8 cellular contexts compared by ENCODE assay signal in genomic region chr15:78507831-78508160, GRCh38. TPM values are rescaled to one million over a fixed set of nuclear protein-coding genes. Genes with fewer than 3 reads are reported as not detected.
DNase-seq lines count a peak whose midpoint lies in the region; ATAC-seq, FAIRE-seq and TF ChIP-seq lines count a peak whose summit lies in the region.

No MANE protein-coding gene starts in this region.

- no peak for TF ChIP-seq EP300 in K562 (IDR thresholded peaks at IDR 0.05; ENCODE audit: low read length)
- no peak for TF ChIP-seq EP300 in HepG2 (IDR thresholded peaks at IDR 0.05; ENCODE audit: low read depth in 2 of 2, low read length in 2 of 2)
- TF ChIP-seq EP300 in HepG2 (CRISPR knock-in tag; IDR thresholded peaks at IDR 0.05; ENCODE audit: borderline replicate concordance) = no peak

- BruUV-seq in K562 (replicated peaks; lab: Mats Ljungman, UMichigan) (no TSS peak), HepG2 (replicated peaks; lab: Mats Ljungman, UMichigan) (TSS peak; percentile 48)

- H3K27me3 ChIP-seq in K562 (ENCODE audit: control insufficient read depth in 2 of 2, insufficient read depth in 2 of 2, low read length in 2 of 2) (no peaks in the 10 kb centered on the region), HepG2 (ENCODE audit: control insufficient read depth in 1 of 2, insufficient read depth in 2 of 2, low read length in 2 of 2) (no peaks in the 10 kb centered on the region; a peak in 1 of 5 replicates), tibial artery (no peaks in the 10 kb centered on the region)

- H3K79me2 ChIP-seq in K562 (ENCODE audit: control insufficient read depth, insufficient read depth, low read length) (no peaks in the 10 kb centered on the region), HepG2 (ENCODE audit: insufficient read depth, low read length) (no peaks in the 10 kb centered on the region)

- no peak for TF ChIP-seq RAD21 in K562 (CRISPR knock-in tag; conservative IDR thresholded peaks at IDR 0.05 in 1 of 2, IDR thresholded peaks at IDR 0.05 in 1 of 2)
- no peak for TF ChIP-seq RAD21 in HepG2 (CRISPR knock-in tag; IDR thresholded peaks at IDR 0.05)

- TF ChIP-seq CTCF in K562 (IDR thresholded peaks at IDR 0.05 in 2 of 3, conservative IDR thresholded peaks at IDR 0.05 in 1 of 3; ENCODE audit: insufficient read depth in 2 of 3, low read depth in 1 of 3, low read length in 3 of 3) (no peak), HepG2 (CRISPR knock-in tag; IDR thresholded peaks at IDR 0.05) (no peak), tibial artery (IDR thresholded peaks at IDR 0.05) (no peak)

- no peaks in the 10 kb centered on the region for H4K20me1 ChIP-seq in K562 (replicated peaks; ENCODE audit: control insufficient read depth, insufficient read depth, low read length)
- no peaks in the 10 kb centered on the region for H4K20me1 ChIP-seq in HepG2 (ENCODE audit: insufficient read depth, low read length)

- H3K9ac ChIP-seq in K562 (ENCODE audit: insufficient read depth in 1 of 2, low read depth in 2 of 2, low read length in 2 of 2) = peak overlapping the region; percentile 58 to 92
- peak overlapping the region; percentile 63 for H3K9ac ChIP-seq in HepG2 (ENCODE audit: insufficient read depth, low read depth, low read length)

- CTCF ChIA-PET in K562 (lab: Yijun Ruan, JAX; ENCODE audit: low intra/inter-chr PET ratio) = no interaction called here
- CTCF ChIA-PET in HepG2 (lab: Yijun Ruan, JAX; ENCODE audit: low intra/inter-chr PET ratio, low total read pairs) = no interaction called here

- intact Hi-C loops in K562 (cut with micrococcal nuclease) (loop anchor here (5.0 kb wide), 1 partner anchor 35 kb away; the partner anchor contains the start of gene PSMA4), HepG2 (cut with micrococcal nuclease; ENCODE audit: unreplicated experiment) (loop anchor here (5.0 to 10.0 kb wide), 2 partner anchors 35 to 57 kb away; partner anchors contain the start of genes CHRNA5 and PSMA4), tibial artery (cut with DNase I; ENCODE audit: low total_unique reads) (no loop called here)

- POLR2A ChIA-PET in K562 (lab: Yijun Ruan, JAX) (interaction anchor here (0.9 to 1.6 kb wide), 4 partner anchors 9 to 164 kb away, joined by 3 to 5 read pairs (median 3); partner anchors contain the start of gene PSMA4), HepG2 (lab: Yijun Ruan, JAX) (interaction anchor here (1.4 to 3.6 kb wide), 4 partner anchors 32 to 208 kb away, joined by 4 to 17 read pairs (median 8); partner anchors contain the start of genes CHRNA5, IREB2, PSMA4 and SKIC8)

- peak overlapping the region; percentile 92 for H3K4me2 ChIP-seq in K562 (ENCODE audit: insufficient read depth, low read length)
- peak overlapping the region; percentile 95 for H3K4me2 ChIP-seq in HepG2 (ENCODE audit: low read depth, low read length)

- H3K4me1 ChIP-seq in K562 (replicated peaks in 1 of 2; ENCODE audit: control insufficient read depth in 2 of 2, insufficient read depth in 2 of 2, low read length in 2 of 2) (peaks cover 4 to 10% of the 10 kb centered on the region in 2 experiments; a peak in 4 of 5 replicates), HepG2 (ENCODE audit: insufficient read depth, low read length) (peaks cover 29% of the 10 kb centered on the region), tibial artery (peaks cover 0 to 9% (median 6%) of the 10 kb centered on the region in 4 donors)

- TF ChIP-seq POLR2A in K562 (conservative IDR thresholded peaks at IDR 0.05) (no peak), HepG2 (IDR thresholded peaks at IDR 0.05; ENCODE audit: insufficient read depth in 1 of 2, low read depth in 2 of 2, low read length in 2 of 2) (no peak)

- ATAC-seq in HG03571 (IDR thresholded peaks at IDR 0.05; ENCODE audit: unreplicated experiment) (peak; percentile 20), K562 (peak; percentile 68), HepG2 (peak; percentile 62)

- H2AFZ ChIP-seq in K562 (ENCODE audit: low read depth, low read length) = peak overlapping the region; percentile 98
- peak overlapping the region; percentile 84 for H2AFZ ChIP-seq in HepG2 (ENCODE audit: low read length)

- H3K27ac ChIP-seq in K562 (ENCODE audit: extremely low read depth, low read depth, low read length) (no peak overlapping the region; the same call in 2 of the 3 replicates), HepG2 (ENCODE audit: extremely low read length, insufficient read depth, low read length) (peak overlapping the region; percentile 55), tibial artery (peak overlapping the region; percentile 66 to 76)

- H3K36me3 ChIP-seq in K562 (ENCODE audit: control insufficient read depth, insufficient read depth, low read length) (no peaks in the 10 kb centered on the region), HepG2 (replicated peaks in 1 of 2; ENCODE audit: control insufficient read depth in 1 of 2, insufficient read depth in 2 of 2, low read length in 2 of 2) (no peaks in the 10 kb centered on the region), tibial artery (no peaks in the 10 kb centered on the region)

- FAIRE-seq in K562 (lab: Jason Lieb, UNC) (no peak), HepG2 (lab: Jason Lieb, UNC) (no peak)

- DNase-seq in activated CD8-positive, alpha-beta memory T cell treated with anti-CD3 and anti-CD28 coated beads, Interleukin-2, amount 50 U/mL, for 1 hour (ENCODE audit: extremely low read depth) = peak; percentile 0
- DNase-seq in activated CD8-positive, alpha-beta memory T cell treated with anti-CD3 and anti-CD28 coated beads, Interleukin-2, amount 50 U/mL, for 4 hours = no peak
- DNase-seq in K562 (ENCODE audit: extremely low read depth in 1 of 4, low spot score in 3 of 4) (peak in 2 of 4 experiments; percentile 33 to 38), HepG2 (ENCODE audit: low spot score) (no peak), tibial artery (peak in 1 of 2 donors; percentile 69), NCI-H1694 treated with DMSO at 0.1 percent for 48 hours (lab: John Stamatoyannopoulos, UW) (no peak), ecto neural progenitor cell (ENCODE audit: low spot score) (no peak)

- no peaks in the 10 kb centered on the region for H3K9me1 ChIP-seq in K562 (ENCODE audit: control insufficient read depth, insufficient read depth, low read length)

- in situ Hi-C loops in K562 (cut with MboI) (no loop called here), HepG2 (cut with HindIII; ENCODE audit: extremely low pct_ligation_motif_present, low pct_unique_long_range_greater_than_20kb) (no loop called here)

- peak overlapping the region; percentile 60 for H3K4me3 ChIP-seq in K562
- H3K4me3 ChIP-seq in HepG2 (replicated peaks in 1 of 3; ENCODE audit: insufficient read depth in 1 of 3, low read depth in 2 of 3, low read length in 3 of 3) = peak overlapping the region; percentile 69 to 84 (median 83)
- H3K4me3 ChIP-seq in tibial artery = peak overlapping the region; percentile 65 to 76

- no peaks in the 10 kb centered on the region for H3K9me3 ChIP-seq in K562 (replicated peaks; ENCODE audit: control insufficient read depth, insufficient read depth, low read depth, low read length)
- no peaks in the 10 kb centered on the region for H3K9me3 ChIP-seq in HepG2 (ENCODE audit: low read length)
- no peaks in the 10 kb centered on the region for H3K9me3 ChIP-seq in tibial artery

- WGBS in K562 (ENCODE audit: insufficient coverage, low coverage, missing lambda C conversion rate) = 2% methylated on average over 13 of the region's 13 CpGs
- WGBS in HepG2 (ENCODE audit: low lambda C conversion rate) = 3% methylated on average over 6 of the region's 13 CpGs

RNA-seq across cellular contexts. Expression of gene HYKK, which starts 0.4 kb away (rescaled TPM):
- total RNA-seq in K562 (2011; cell fraction: chromatin; rRNA removed; ENCODE audit: low replicate concordance) = 6.2 and 7.6 TPM in 2 replicates
- total RNA-seq in K562 (2011; cell fraction: nucleolus; rRNA removed) = 2.9 and 3.7 TPM in 2 replicates
- total RNA-seq in K562 (2011; cell fraction: nucleoplasm; rRNA removed) = 4.3 and 8.2 TPM in 2 replicates
- 1.9 and 4.8 TPM in 2 replicates for total RNA-seq in K562 (2014; rRNA removed)
- total RNA-seq in K562 (2014; rRNA removed; fragmentation: Illumina TruSeq; extraction: Trizol) = 5.0 and 6.8 TPM in 2 replicates
- 4.0 and 4.3 TPM in 2 replicates for total RNA-seq in K562 (2015; rRNA removed; fragmentation: Illumina TruSeq; extraction: Trizol)
- total RNA-seq in K562 (2021) = 3.5 and 3.9 TPM in 2 replicates
- polyA plus RNA-seq in K562 (2011; rRNA removed) = 4.5 and 6.1 TPM in 2 replicates
- 2.9 and 4.6 TPM in 2 replicates for polyA plus RNA-seq in K562 (2011; cell fraction: cytosol; rRNA removed)
- 4.0 and 4.4 TPM in 2 replicates for polyA plus RNA-seq in K562 (2011; cell fraction: nucleus; rRNA removed)
- polyA plus RNA-seq in K562 (2012) = 2.4 and 3.8 TPM in 2 replicates
- polyA plus RNA-seq in K562 (2014; fragmentation: Illumina TruSeq; extraction: Trizol) = 5.7 TPM in 2 replicates
- 1 to 10 TPM; 3.0 to 3.1 TPM for polyA plus RNA-seq in K562 (2014; fragmentation: Nextera tagmentation; extraction: Ambion mirVana)
- 3.5 and 5.1 TPM in 2 replicates for polyA plus RNA-seq in K562 (2014; rRNA removed)
- polyA minus RNA-seq in K562 (2011; rRNA and poly(A)+ RNA removed) = 5.3 and 5.8 TPM in 2 replicates
- polyA minus RNA-seq in K562 (2011; cell fraction: cytosol; rRNA and poly(A)+ RNA removed) = 2.5 and 2.7 TPM in 2 replicates
- 1.9 and 3.0 TPM in 2 replicates for polyA minus RNA-seq in K562 (2011; cell fraction: nucleus; rRNA and poly(A)+ RNA removed)
- total RNA-seq in HepG2 (2016; rRNA removed; fragmentation: Illumina TruSeq; extraction: Trizol) = 5.4 and 6.5 TPM in 2 replicates
- total RNA-seq in HepG2 (2016; cell fraction: cytosol; rRNA removed; fragmentation: Illumina TruSeq; extraction: Trizol; ENCODE audit: low read depth) = 5.6 and 5.8 TPM in 2 replicates
- total RNA-seq in HepG2 (2016; cell fraction: insoluble cytoplasmic fraction; rRNA removed; fragmentation: Illumina TruSeq; extraction: Trizol) = 5.2 and 6.7 TPM in 2 replicates
- total RNA-seq in HepG2 (2016; cell fraction: membrane; rRNA removed; fragmentation: Illumina TruSeq; extraction: Trizol) = 4.9 and 5.6 TPM in 2 replicates
- 2.7 and 3.7 TPM in 2 replicates for total RNA-seq in HepG2 (2016; cell fraction: nucleus; rRNA removed; fragmentation: Illumina TruSeq; extraction: Trizol)
- 3.5 and 3.6 TPM in 2 replicates for polyA plus RNA-seq in HepG2 (2011; rRNA removed)
- polyA plus RNA-seq in HepG2 (2011; cell fraction: cytosol; rRNA removed) = 1.8 and 3.1 TPM in 2 replicates
- polyA plus RNA-seq in HepG2 (2011; cell fraction: nucleus; rRNA removed) = 2.0 and 3.1 TPM in 2 replicates
- 2.5 and 4.5 TPM in 2 replicates for polyA plus RNA-seq in HepG2 (2012)
- 4.8 and 5.7 TPM in 2 replicates for polyA plus RNA-seq in HepG2 (2016; cell fraction: cytosol; fragmentation: Illumina TruSeq; extraction: Trizol; ENCODE audit: low read depth)
- 6.6 and 8.7 TPM in 2 replicates for polyA plus RNA-seq in HepG2 (2016; cell fraction: insoluble cytoplasmic fraction; fragmentation: Illumina TruSeq; extraction: Trizol; ENCODE audit: low read depth)
- polyA plus RNA-seq in HepG2 (2016; cell fraction: membrane; fragmentation: Illumina TruSeq; extraction: Trizol; ENCODE audit: low read depth) = 4.1 and 6.7 TPM in 2 replicates
- 5.0 and 5.8 TPM in 2 replicates for polyA plus RNA-seq in HepG2 (2016; cell fraction: nucleus; fragmentation: Illumina TruSeq; extraction: Trizol; ENCODE audit: insufficient read depth, low read depth)
- polyA minus RNA-seq in HepG2 (2011; rRNA and poly(A)+ RNA removed; ENCODE audit: low replicate concordance) = 2.5 and 7.9 TPM in 2 replicates
- 2.1 and 2.3 TPM in 2 replicates for polyA minus RNA-seq in HepG2 (2011; cell fraction: cytosol; rRNA and poly(A)+ RNA removed)
- polyA minus RNA-seq in HepG2 (2011; cell fraction: nucleus; rRNA and poly(A)+ RNA removed) = 4.1 and 5.7 TPM in 2 replicates

RNA-seq across cellular contexts. Expression of gene PSMA4, which starts 32.4 kb away (rescaled TPM):
- total RNA-seq in K562 (2011; cell fraction: chromatin; rRNA removed; ENCODE audit: low replicate concordance) = 58.0 and 114 TPM in 2 replicates
- total RNA-seq in K562 (2011; cell fraction: nucleolus; rRNA removed) = 39.9 and 47.4 TPM in 2 replicates
- total RNA-seq in K562 (2011; cell fraction: nucleoplasm; rRNA removed) = 74.1 and 91.9 TPM in 2 replicates
- 283 and 304 TPM in 2 replicates for total RNA-seq in K562 (2014; rRNA removed)
- total RNA-seq in K562 (2014; rRNA removed; fragmentation: Illumina TruSeq; extraction: Trizol) = 651 and 732 TPM in 2 replicates
- total RNA-seq in K562 (2015; rRNA removed; fragmentation: Illumina TruSeq; extraction: Trizol) = 546 and 601 TPM in 2 replicates
- total RNA-seq in K562 (2021) = 388 and 422 TPM in 2 replicates
- 597 and 814 TPM in 2 replicates for polyA plus RNA-seq in K562 (2011; rRNA removed)
- polyA plus RNA-seq in K562 (2011; cell fraction: cytosol; rRNA removed) = 264 and 523 TPM in 2 replicates
- 88.8 and 183 TPM in 2 replicates for polyA plus RNA-seq in K562 (2011; cell fraction: nucleus; rRNA removed)
- 425 and 721 TPM in 2 replicates for polyA plus RNA-seq in K562 (2012)
- 747 and 790 TPM in 2 replicates for polyA plus RNA-seq in K562 (2014; fragmentation: Illumina TruSeq; extraction: Trizol)
- polyA plus RNA-seq in K562 (2014; fragmentation: Nextera tagmentation; extraction: Ambion mirVana) = 1,000 to 10,000 TPM; 1,794 to 1,857 TPM
- 531 and 666 TPM in 2 replicates for polyA plus RNA-seq in K562 (2014; rRNA removed)
- 349 and 359 TPM in 2 replicates for polyA minus RNA-seq in K562 (2011; rRNA and poly(A)+ RNA removed)
- polyA minus RNA-seq in K562 (2011; cell fraction: cytosol; rRNA and poly(A)+ RNA removed) = 71.4 and 113 TPM in 2 replicates
- polyA minus RNA-seq in K562 (2011; cell fraction: nucleus; rRNA and poly(A)+ RNA removed) = 40.5 and 68.0 TPM in 2 replicates
- 404 and 667 TPM in 2 replicates for total RNA-seq in HepG2 (2016; rRNA removed; fragmentation: Illumina TruSeq; extraction: Trizol)
- 98.5 and 109 TPM in 2 replicates for total RNA-seq in HepG2 (2016; cell fraction: cytosol; rRNA removed; fragmentation: Illumina TruSeq; extraction: Trizol; ENCODE audit: low read depth)
- total RNA-seq in HepG2 (2016; cell fraction: insoluble cytoplasmic fraction; rRNA removed; fragmentation: Illumina TruSeq; extraction: Trizol) = 403 and 697 TPM in 2 replicates
- total RNA-seq in HepG2 (2016; cell fraction: membrane; rRNA removed; fragmentation: Illumina TruSeq; extraction: Trizol) = 140 and 147 TPM in 2 replicates
- 134 and 137 TPM in 2 replicates for total RNA-seq in HepG2 (2016; cell fraction: nucleus; rRNA removed; fragmentation: Illumina TruSeq; extraction: Trizol)
- 145 and 202 TPM in 2 replicates for polyA plus RNA-seq in HepG2 (2011; rRNA removed)
- polyA plus RNA-seq in HepG2 (2011; cell fraction: cytosol; rRNA removed) = 108 and 163 TPM in 2 replicates
- 36.7 and 54.6 TPM in 2 replicates for polyA plus RNA-seq in HepG2 (2011; cell fraction: nucleus; rRNA removed)
- 210 and 212 TPM in 2 replicates for polyA plus RNA-seq in HepG2 (2012)
- 100 and 107 TPM in 2 replicates for polyA plus RNA-seq in HepG2 (2016; cell fraction: cytosol; fragmentation: Illumina TruSeq; extraction: Trizol; ENCODE audit: low read depth)
- 529 and 575 TPM in 2 replicates for polyA plus RNA-seq in HepG2 (2016; cell fraction: insoluble cytoplasmic fraction; fragmentation: Illumina TruSeq; extraction: Trizol; ENCODE audit: low read depth)
- 98.3 and 108 TPM in 2 replicates for polyA plus RNA-seq in HepG2 (2016; cell fraction: membrane; fragmentation: Illumina TruSeq; extraction: Trizol; ENCODE audit: low read depth)
- 162 and 169 TPM in 2 replicates for polyA plus RNA-seq in HepG2 (2016; cell fraction: nucleus; fragmentation: Illumina TruSeq; extraction: Trizol; ENCODE audit: insufficient read depth, low read depth)
- 24.7 and 98.6 TPM in 2 replicates for polyA minus RNA-seq in HepG2 (2011; rRNA and poly(A)+ RNA removed; ENCODE audit: low replicate concordance)
- polyA minus RNA-seq in HepG2 (2011; cell fraction: cytosol; rRNA and poly(A)+ RNA removed) = 56.3 and 58.1 TPM in 2 replicates
- 42.0 and 45.1 TPM in 2 replicates for polyA minus RNA-seq in HepG2 (2011; cell fraction: nucleus; rRNA and poly(A)+ RNA removed)

RNA-seq across cellular contexts. Expression of gene CHRNA5, which starts 57.5 kb away (rescaled TPM):
- 9.5 and 17.7 TPM in 2 replicates for total RNA-seq in K562 (2011; cell fraction: chromatin; rRNA removed; ENCODE audit: low replicate concordance)
- 5.2 and 8.6 TPM in 2 replicates for total RNA-seq in K562 (2011; cell fraction: nucleolus; rRNA removed)
- 8.6 and 12.1 TPM in 2 replicates for total RNA-seq in K562 (2011; cell fraction: nucleoplasm; rRNA removed)
- total RNA-seq in K562 (2014; rRNA removed) (6.0 and 6.5 TPM in 2 replicates), K562 (2014; rRNA removed; fragmentation: Illumina TruSeq; extraction: Trizol) (16.1 and 17.3 TPM in 2 replicates), K562 (2015; rRNA removed; fragmentation: Illumina TruSeq; extraction: Trizol) (8.0 and 11.0 TPM in 2 replicates), K562 (2021) (13.4 and 14.9 TPM in 2 replicates), HepG2 (2016; rRNA removed; fragmentation: Illumina TruSeq; extraction: Trizol) (5.1 and 10.5 TPM in 2 replicates)
- polyA plus RNA-seq in K562 (2011; rRNA removed) (6.1 and 13.6 TPM in 2 replicates), K562 (2014; fragmentation: Illumina TruSeq; extraction: Trizol) (11.4 and 12.4 TPM in 2 replicates), K562 (2014; fragmentation: Nextera tagmentation; extraction: Ambion mirVana) (1 to 10 TPM; 2.8 to 3.4 TPM), K562 (2014; rRNA removed) (7.1 and 11.7 TPM in 2 replicates), HepG2 (2011; rRNA removed) (3.7 and 4.1 TPM in 2 replicates)
- 2.1 and 3.9 TPM in 2 replicates for polyA plus RNA-seq in K562 (2011; cell fraction: cytosol; rRNA removed)
- polyA plus RNA-seq in K562 (2011; cell fraction: nucleus; rRNA removed) = 1.9 and 2.2 TPM in 2 replicates
- 7.2 and 12.4 TPM in 2 replicates for polyA plus RNA-seq in K562 (2012)
- 5.6 and 12.7 TPM in 2 replicates for polyA minus RNA-seq in K562 (2011; rRNA and poly(A)+ RNA removed)
- polyA minus RNA-seq in K562 (2011; cell fraction: cytosol; rRNA and poly(A)+ RNA removed) = 2.1 and 4.4 TPM in 2 replicates
- polyA minus RNA-seq in K562 (2011; cell fraction: nucleus; rRNA and poly(A)+ RNA removed) = 1.1 and 1.3 TPM in 2 replicates
- total RNA-seq in HepG2 (2016; cell fraction: cytosol; rRNA removed; fragmentation: Illumina TruSeq; extraction: Trizol; ENCODE audit: low read depth) = 2.6 and 4.4 TPM in 2 replicates
- total RNA-seq in HepG2 (2016; cell fraction: insoluble cytoplasmic fraction; rRNA removed; fragmentation: Illumina TruSeq; extraction: Trizol) = 6.0 and 9.6 TPM in 2 replicates
- 3.0 and 4.1 TPM in 2 replicates for total RNA-seq in HepG2 (2016; cell fraction: membrane; rRNA removed; fragmentation: Illumina TruSeq; extraction: Trizol)
- 9.4 and 11.0 TPM in 2 replicates for total RNA-seq in HepG2 (2016; cell fraction: nucleus; rRNA removed; fragmentation: Illumina TruSeq; extraction: Trizol)
- 1.4 and 2.7 TPM in 2 replicates for polyA plus RNA-seq in HepG2 (2011; cell fraction: cytosol; rRNA removed)
- 0.37 and 1.0 TPM in 2 replicates for polyA plus RNA-seq in HepG2 (2011; cell fraction: nucleus; rRNA removed)
- polyA plus RNA-seq in HepG2 (2012) = 3.7 and 3.8 TPM in 2 replicates
- 0.54 and 1.3 TPM in 2 replicates for polyA plus RNA-seq in HepG2 (2016; cell fraction: cytosol; fragmentation: Illumina TruSeq; extraction: Trizol; ENCODE audit: low read depth)
- polyA plus RNA-seq in HepG2 (2016; cell fraction: insoluble cytoplasmic fraction; fragmentation: Illumina TruSeq; extraction: Trizol; ENCODE audit: low read depth) = 4.2 and 7.2 TPM in 2 replicates
- 1.9 and 2.0 TPM in 2 replicates for polyA plus RNA-seq in HepG2 (2016; cell fraction: membrane; fragmentation: Illumina TruSeq; extraction: Trizol; ENCODE audit: low read depth)
- polyA plus RNA-seq in HepG2 (2016; cell fraction: nucleus; fragmentation: Illumina TruSeq; extraction: Trizol; ENCODE audit: insufficient read depth, low read depth) = 14.9 and 16.7 TPM in 2 replicates
- 1.4 and 13.3 TPM in 2 replicates for polyA minus RNA-seq in HepG2 (2011; rRNA and poly(A)+ RNA removed; ENCODE audit: low replicate concordance)
- polyA minus RNA-seq in HepG2 (2011; cell fraction: cytosol; rRNA and poly(A)+ RNA removed) = 1.4 and 1.5 TPM in 2 replicates
- 0.99 and 1.3 TPM in 2 replicates for polyA minus RNA-seq in HepG2 (2011; cell fraction: nucleus; rRNA and poly(A)+ RNA removed)
